Comparison of ENCODE assay signal across 8 cellular contexts in genomic region chr2:64652231-64653173, GRCh38. TPM values are rescaled to one million over a fixed set of nuclear protein-coding genes. Genes with fewer than 3 reads are reported as not detected.
DNase-seq lines count a peak whose midpoint lies in the region; ATAC-seq, FAIRE-seq and TF ChIP-seq lines count a peak whose summit lies in the region.

No MANE protein-coding gene starts in this region.

- peaks cover 51% of the 10 kb centered on the region for H3K4me1 Mint-ChIP-seq in astrocyte (ENCODE audit: low read depth, unreplicated experiment)

- no peak for TF ChIP-seq POLR2A in spleen (IDR thresholded peaks at IDR 0.05)

- H2AFZ ChIP-seq in astrocyte (ENCODE audit: low read depth, low read length), result no peak overlapping the region

- H3K4me3 ChIP-seq in astrocyte (ENCODE audit: insufficient read depth, low read depth, low read length) (peak overlapping the region; percentile 76), spleen (peak overlapping the region; percentile 62 to 91 (median 69))

- H3K27me3 ChIP-seq in astrocyte (ENCODE audit: insufficient read depth, low read length), result no peaks in the 10 kb centered on the region
- no peaks in the 10 kb centered on the region for H3K27me3 ChIP-seq in spleen (replicated peaks in 1 of 7)

- 1 to 4% (median 1%) methylated on average over 21 of the region's 21 CpGs for WGBS in spleen, 5 donors

- no peak for ATAC-seq in GM21515 (IDR thresholded peaks at IDR 0.05; ENCODE audit: unreplicated experiment)

- peaks cover 56% of the 10 kb centered on the region for H3K79me2 ChIP-seq in astrocyte (ENCODE audit: insufficient read depth, low read length)

- TF ChIP-seq CTCF in astrocyte (IDR thresholded peaks at IDR 0.05; ENCODE audit: insufficient read depth, low read depth, low read length) (no peak), spleen (IDR thresholded peaks at IDR 0.05 in 8 of 11, conservative IDR thresholded peaks at IDR 0.05 in 3 of 11) (no peak)

- H3K27ac Mint-ChIP-seq in astrocyte (ENCODE audit: unreplicated experiment), result peak overlapping the region; percentile 84

- peak overlapping the region; percentile 91 for H3K9ac ChIP-seq in astrocyte (ENCODE audit: low read length)

- H3K4me3 Mint-ChIP-seq in astrocyte (ENCODE audit: unreplicated experiment), result peak overlapping the region; percentile 91

- no peaks in the 10 kb centered on the region for H3K9me3 Mint-ChIP-seq in astrocyte (ENCODE audit: unreplicated experiment)

- H3K36me3 ChIP-seq in astrocyte (ENCODE audit: insufficient read depth, low read length), result no peaks in the 10 kb centered on the region
- no peaks in the 10 kb centered on the region for H3K36me3 ChIP-seq in spleen

- intact Hi-C loops in spleen (cut with DNase I; ENCODE audit: low total_unique reads), result loop anchor here (5.0 kb wide), 1 partner anchor 100 kb away; no protein-coding TSS in a partner anchor

- peaks cover 46% of the 10 kb centered on the region for H4K20me1 ChIP-seq in astrocyte (ENCODE audit: insufficient read depth, low read length)

- peaks cover 1% of the 10 kb centered on the region for H3K36me3 Mint-ChIP-seq in astrocyte (ENCODE audit: low read depth, unreplicated experiment)

- DNase-seq in stimulated activated CD4-positive, alpha-beta T cell treated with anti-CD3 and anti-CD28 coated beads, Interleukin-15, amount 100 ng/mL, for 24 hours, result peak; percentile 50
- no peak for DNase-seq in stimulated activated CD4-positive, alpha-beta T cell treated with anti-CD3 and anti-CD28 coated beads, Interleukin-12 subunit alpha, Interleukin-12 subunit beta, amount 100 ng/mL, for 4 hours
- peak; percentile 50 for DNase-seq in NOMO-1 treated with DMSO at 0.1 percent for 48 hours (lab: John Stamatoyannopoulos, UW; ENCODE audit: unreplicated experiment)
- peak; percentile 44 for DNase-seq in astrocyte (ENCODE audit: low read depth)
- peak; percentile 80 for DNase-seq in iris pigment epithelial cell (ENCODE audit: low read depth)
- no peak for DNase-seq in spleen
- DNase-seq in foreskin melanocyte, result no peak

- no peaks in the 10 kb centered on the region for H3K27me3 Mint-ChIP-seq in astrocyte (ENCODE audit: low read depth, unreplicated experiment)

- H3K27ac ChIP-seq in astrocyte (ENCODE audit: low read depth, low read length) (peak overlapping the region; percentile 88), spleen (peak overlapping the region; percentile 99 to 100 (median 100))

- H3K4me1 ChIP-seq in astrocyte (ENCODE audit: insufficient read depth, low read length), result peaks cover 28% of the 10 kb centered on the region
- peaks cover 59 to 87% (median 79%) of the 10 kb centered on the region in 6 donors for H3K4me1 ChIP-seq in spleen

- no peak for FAIRE-seq in astrocyte (lab: Jason Lieb, UNC)

- H3K9me3 ChIP-seq in astrocyte (ENCODE audit: insufficient read depth, low read depth, low read length) (no peaks in the 10 kb centered on the region), spleen (no peaks in the 10 kb centered on the region)

- H3K4me2 ChIP-seq in astrocyte (ENCODE audit: low read length), result peak overlapping the region; percentile 92

RNA-seq across cellular contexts. Expression of gene SERTAD2, which starts 1.2 kb away (rescaled TPM):
- total RNA-seq in astrocyte, result 39.9 and 42.2 TPM in 2 replicates
- 10 to 100 TPM; 31.2 to 61.4 (median 43.3) TPM for total RNA-seq in spleen
- 10 to 100 TPM; 10.4 to 16.9 (median 13.6) TPM for polyA plus RNA-seq in spleen

Comparison
In these comparisons a context has a peak if more than half of its experiments do, and no peak if none do; other contexts are left out.
1. DNase-seq: peak in stimulated activated CD4-positive, alpha-beta T cell treated with anti-CD3 and anti-CD28 coated beads, Interleukin-15, amount 100 ng/mL, for 24 hours (single experiment), NOMO-1 treated with DMSO at 0.1 percent for 48 hours (single experiment), astrocyte (single experiment) and iris pigment epithelial cell (single experiment); none in stimulated activated CD4-positive, alpha-beta T cell treated with anti-CD3 and anti-CD28 coated beads, Interleukin-12 subunit alpha, Interleukin-12 subunit beta, amount 100 ng/mL, for 4 hours (single experiment), spleen (single experiment) and foreskin melanocyte (single experiment).